1 cellular context compared by ENCODE assay signal in the genomic region with DNA sequence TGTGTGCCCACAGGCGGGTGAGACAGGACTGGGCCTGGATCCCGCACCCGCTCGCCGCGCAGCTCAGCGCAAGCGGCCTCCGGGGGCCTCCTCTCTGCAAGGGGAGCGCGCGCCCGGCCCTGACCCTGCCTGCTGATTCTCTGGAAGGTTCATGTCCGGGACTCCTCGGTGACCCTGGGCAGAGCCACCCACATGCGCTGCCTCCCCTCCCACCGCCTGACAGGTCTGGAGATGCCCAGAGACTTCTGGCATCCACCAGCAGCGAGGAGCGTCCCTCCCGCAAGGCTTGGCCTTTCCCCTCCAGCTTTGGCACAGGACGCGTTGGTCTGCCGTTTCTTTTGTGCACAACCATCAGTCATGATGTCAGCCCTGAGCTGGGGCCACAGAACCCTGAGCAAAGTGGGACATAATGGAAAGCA.
TF ChIP-seq lines count a peak whose summit lies in the region.

No MANE protein-coding gene starts in this region.

TF ChIP-seq in GM23338, 12 proteins besides CTCF, POLR2A, EP300 and RAD21 (continued from another document):
- TF ChIP-seq, protein P1, sequence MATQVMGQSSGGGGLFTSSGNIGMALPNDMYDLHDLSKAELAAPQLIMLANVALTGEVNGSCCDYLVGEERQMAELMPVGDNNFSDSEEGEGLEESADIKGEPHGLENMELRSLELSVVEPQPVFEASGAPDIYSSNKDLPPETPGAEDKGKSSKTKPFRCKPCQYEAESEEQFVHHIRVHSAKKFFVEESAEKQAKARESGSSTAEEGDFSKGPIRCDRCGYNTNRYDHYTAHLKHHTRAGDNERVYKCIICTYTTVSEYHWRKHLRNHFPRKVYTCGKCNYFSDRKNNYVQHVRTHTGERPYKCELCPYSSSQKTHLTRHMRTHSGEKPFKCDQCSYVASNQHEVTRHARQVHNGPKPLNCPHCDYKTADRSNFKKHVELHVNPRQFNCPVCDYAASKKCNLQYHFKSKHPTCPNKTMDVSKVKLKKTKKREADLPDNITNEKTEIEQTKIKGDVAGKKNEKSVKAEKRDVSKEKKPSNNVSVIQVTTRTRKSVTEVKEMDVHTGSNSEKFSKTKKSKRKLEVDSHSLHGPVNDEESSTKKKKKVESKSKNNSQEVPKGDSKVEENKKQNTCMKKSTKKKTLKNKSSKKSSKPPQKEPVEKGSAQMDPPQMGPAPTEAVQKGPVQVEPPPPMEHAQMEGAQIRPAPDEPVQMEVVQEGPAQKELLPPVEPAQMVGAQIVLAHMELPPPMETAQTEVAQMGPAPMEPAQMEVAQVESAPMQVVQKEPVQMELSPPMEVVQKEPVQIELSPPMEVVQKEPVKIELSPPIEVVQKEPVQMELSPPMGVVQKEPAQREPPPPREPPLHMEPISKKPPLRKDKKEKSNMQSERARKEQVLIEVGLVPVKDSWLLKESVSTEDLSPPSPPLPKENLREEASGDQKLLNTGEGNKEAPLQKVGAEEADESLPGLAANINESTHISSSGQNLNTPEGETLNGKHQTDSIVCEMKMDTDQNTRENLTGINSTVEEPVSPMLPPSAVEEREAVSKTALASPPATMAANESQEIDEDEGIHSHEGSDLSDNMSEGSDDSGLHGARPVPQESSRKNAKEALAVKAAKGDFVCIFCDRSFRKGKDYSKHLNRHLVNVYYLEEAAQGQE (IDR thresholded peaks at IDR 0.05; ENCODE audit: unreplicated experiment), result no peak
- TF ChIP-seq STAT1 (IDR thresholded peaks at IDR 0.05; ENCODE audit: unreplicated experiment), result no peak
